In the genomic region with DNA sequence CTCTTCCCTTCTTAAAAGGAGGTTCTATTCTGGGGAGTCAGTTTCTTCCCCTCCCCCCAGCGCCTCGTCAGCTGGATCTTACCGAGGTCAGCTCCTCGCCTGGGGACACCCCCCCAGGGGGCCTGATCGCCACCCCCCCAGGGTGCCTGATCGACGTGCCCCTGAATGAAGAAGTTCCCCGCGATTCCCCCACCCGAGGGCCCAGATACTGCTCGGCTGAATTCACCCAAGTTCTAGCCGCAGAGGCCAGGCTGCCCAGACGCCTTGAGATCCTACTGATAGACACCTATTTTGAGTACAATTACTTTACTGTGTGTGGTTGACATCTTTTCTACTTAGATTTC, we compare ENCODE assay signal across 2 cellular contexts.
TF ChIP-seq lines count a peak whose summit lies in the region.

No MANE protein-coding gene starts in this region.

TF ChIP-seq in IMR-90, 13 proteins besides CTCF, POLR2A, EP300 and RAD21:
- TF ChIP-seq, protein P1, sequence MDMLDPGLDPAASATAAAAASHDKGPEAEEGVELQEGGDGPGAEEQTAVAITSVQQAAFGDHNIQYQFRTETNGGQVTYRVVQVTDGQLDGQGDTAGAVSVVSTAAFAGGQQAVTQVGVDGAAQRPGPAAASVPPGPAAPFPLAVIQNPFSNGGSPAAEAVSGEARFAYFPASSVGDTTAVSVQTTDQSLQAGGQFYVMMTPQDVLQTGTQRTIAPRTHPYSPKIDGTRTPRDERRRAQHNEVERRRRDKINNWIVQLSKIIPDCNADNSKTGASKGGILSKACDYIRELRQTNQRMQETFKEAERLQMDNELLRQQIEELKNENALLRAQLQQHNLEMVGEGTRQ (IDR thresholded peaks at IDR 0.05; ENCODE audit: low read depth, low read length) = no peak
- no peak for TF ChIP-seq NFE2L2 (IDR thresholded peaks at IDR 0.05; ENCODE audit: low read depth, low read length)
- TF ChIP-seq BHLHE40 (IDR thresholded peaks at IDR 0.05; ENCODE audit: low read depth, low read length) = no peak
- TF ChIP-seq CEBPB (IDR thresholded peaks at IDR 0.05; ENCODE audit: low read depth, low read length) = no peak

TF ChIP-seq in HEK293T, 16 proteins besides CTCF, POLR2A, EP300 and RAD21:
- TF ChIP-seq SUZ12 (IDR thresholded peaks at IDR 0.05) = no peak
- TF ChIP-seq, protein P2, sequence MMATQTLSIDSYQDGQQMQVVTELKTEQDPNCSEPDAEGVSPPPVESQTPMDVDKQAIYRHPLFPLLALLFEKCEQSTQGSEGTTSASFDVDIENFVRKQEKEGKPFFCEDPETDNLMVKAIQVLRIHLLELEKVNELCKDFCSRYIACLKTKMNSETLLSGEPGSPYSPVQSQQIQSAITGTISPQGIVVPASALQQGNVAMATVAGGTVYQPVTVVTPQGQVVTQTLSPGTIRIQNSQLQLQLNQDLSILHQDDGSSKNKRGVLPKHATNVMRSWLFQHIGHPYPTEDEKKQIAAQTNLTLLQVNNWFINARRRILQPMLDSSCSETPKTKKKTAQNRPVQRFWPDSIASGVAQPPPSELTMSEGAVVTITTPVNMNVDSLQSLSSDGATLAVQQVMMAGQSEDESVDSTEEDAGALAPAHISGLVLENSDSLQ (IDR thresholded peaks at IDR 0.05) = no peak
- TF ChIP-seq ARNT (IDR thresholded peaks at IDR 0.05) = no peak
- no peak for TF ChIP-seq FOXK2 (IDR thresholded peaks at IDR 0.05)
- TF ChIP-seq HDGF (IDR thresholded peaks at IDR 0.05; ENCODE audit: borderline replicate concordance) = no peak
- no peak for TF ChIP-seq FOXA1 (IDR thresholded peaks at IDR 0.05)
- no peak for TF ChIP-seq SP1 (IDR thresholded peaks at IDR 0.05)
